9 cellular contexts compared by ENCODE assay signal in the genomic region with DNA sequence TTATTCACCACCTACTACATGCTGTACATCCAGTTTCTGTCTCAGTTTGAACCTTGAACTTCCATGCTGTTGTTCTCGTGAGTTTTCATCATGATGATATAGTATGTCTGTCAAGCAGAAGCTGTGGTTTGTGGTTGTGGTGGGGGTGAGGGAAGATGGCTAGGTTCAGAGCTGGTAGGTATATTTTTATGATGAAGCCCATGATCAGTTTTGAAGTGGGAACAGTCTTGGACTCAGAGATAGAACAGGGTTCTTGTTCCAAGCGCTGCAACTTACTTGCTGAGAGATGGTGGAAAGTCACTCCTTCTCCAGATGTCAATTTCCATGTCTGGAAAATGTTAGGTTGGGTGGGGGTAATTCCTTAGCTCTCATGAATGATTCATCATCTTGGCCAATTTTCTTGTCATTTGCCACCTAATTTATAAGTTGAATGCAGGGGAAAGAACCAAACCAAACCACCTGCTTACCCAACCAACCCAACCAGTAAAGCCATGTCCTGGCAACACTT. TPM values are rescaled to one million over a fixed set of nuclear protein-coding genes. Genes with fewer than 3 reads are reported as not detected.
DNase-seq lines count a peak whose midpoint lies in the region; ATAC-seq and TF ChIP-seq lines count a peak whose summit lies in the region.
"Had no signal": no experiment of that assay in that cellular context is flagged by ENCODE, and none has a peak within 500 bp of the region (broad histone marks: within the 10 kb centered on the region; RNA-seq: fewer than 3 reads in every experiment).

No MANE protein-coding gene starts in this region.

- POLR2A ChIA-PET in naive thymus-derived CD4-positive, alpha-beta T cell (lab: Charles Lee), result no interaction called here
- POLR2A ChIA-PET in RWPE1 (lab: Yijun Ruan, JAX; ENCODE audit: low non-redundant PET), result no interaction called here

- no peaks in the 10 kb centered on the region for H3K36me3 ChIP-seq in naive thymus-derived CD4-positive, alpha-beta T cell (ENCODE audit: control insufficient read depth in 2 of 3, insufficient read depth in 3 of 3, low read length in 3 of 3)

- H3K4me1 Mint-ChIP-seq in naive thymus-derived CD4-positive, alpha-beta T cell, result peaks cover 4 to 46% (median 16%) of the 10 kb centered on the region in 7 donors

- H3K36me3 Mint-ChIP-seq in naive thymus-derived CD4-positive, alpha-beta T cell, result peaks cover 0 to 2% (median 0%) of the 10 kb centered on the region in 5 donors

- CTCF ChIA-PET in naive thymus-derived CD4-positive, alpha-beta T cell (lab: Charles Lee), result no interaction called here
- CTCF ChIA-PET in RWPE1 (lab: Yijun Ruan, JAX), result no interaction called here

- peaks cover 0 to 3% (median 0%) of the 10 kb centered on the region in 11 donors for H3K9me3 Mint-ChIP-seq in naive thymus-derived CD4-positive, alpha-beta T cell

- TF ChIP-seq CTCF in RWPE1 (conservative IDR thresholded peaks at IDR 0.05; ENCODE audit: low read depth), result no peak

- intact Hi-C loops in naive thymus-derived CD4-positive, alpha-beta T cell (cut with micrococcal nuclease), result loop anchor here in 1 of 2 donors (1.0 kb wide), 1 partner anchor 14 kb away; no protein-coding TSS in a partner anchor

- no peaks in the 10 kb centered on the region for H3K9me3 ChIP-seq in naive thymus-derived CD4-positive, alpha-beta T cell (ENCODE audit: control insufficient read depth in 2 of 3, low read length in 3 of 3)

- no peak overlapping the region for H3K4me3 ChIP-seq in naive thymus-derived CD4-positive, alpha-beta T cell (ENCODE audit: low read length)

- H3K27me3 ChIP-seq in naive thymus-derived CD4-positive, alpha-beta T cell (ENCODE audit: control insufficient read depth in 2 of 2, insufficient read depth in 2 of 2, low read length in 2 of 2), result no peaks in the 10 kb centered on the region

- H3K27me3 Mint-ChIP-seq in naive thymus-derived CD4-positive, alpha-beta T cell, result peaks cover 0 to 8% (median 5%) of the 10 kb centered on the region in 5 donors

- no peaks in the 10 kb centered on the region for H3K4me1 ChIP-seq in naive thymus-derived CD4-positive, alpha-beta T cell (ENCODE audit: control insufficient read depth in 2 of 2, insufficient read depth in 2 of 2, low read length in 2 of 2)

- peak overlapping the region in 1 of 10 donors; percentile 67 for H3K4me3 Mint-ChIP-seq in naive thymus-derived CD4-positive, alpha-beta T cell

- H3K27ac Mint-ChIP-seq in naive thymus-derived CD4-positive, alpha-beta T cell, result peak overlapping the region in 2 of 9 donors; percentile 10 to 84

- no peak overlapping the region for H3K27ac ChIP-seq in naive thymus-derived CD4-positive, alpha-beta T cell (ENCODE audit: low read depth, low read length)
- H3K27ac ChIP-seq in RWPE1, result no peak overlapping the region

- ATAC-seq in GM18517 (IDR thresholded peaks at IDR 0.05; ENCODE audit: unreplicated experiment), result peak; percentile 47
- ATAC-seq in HG02763 (IDR thresholded peaks at IDR 0.05; ENCODE audit: unreplicated experiment), result peak; percentile 37
- ATAC-seq in naive thymus-derived CD4-positive, alpha-beta T cell, result peak; percentile 67
- ATAC-seq: HCT116 had no signal

- peak; percentile 80 for DNase-seq in SKM-1 treated with dmso at 0.1 percent for 144 hours (lab: John Stamatoyannopoulos, UW; ENCODE audit: unreplicated experiment)
- peak in 1 of 9 donors; percentile 49 for DNase-seq in naive thymus-derived CD4-positive, alpha-beta T cell
- DNase-seq in cortex of kidney (lab: John Stamatoyannopoulos, UW), result no peak
- DNase-seq in RWPE1 (ENCODE audit: low spot score), result no peak
- DNase-seq in COLO829 (ENCODE audit: low spot score), result no peak
- DNase-seq in hippocampal formation (lab: John Stamatoyannopoulos, UW), result no peak

RNA-seq across cellular contexts. Expression of a gene that starts 21.6 kb away (rescaled TPM):
- total RNA-seq in naive thymus-derived CD4-positive, alpha-beta T cell, result 10 to 100 TPM in 3 of 5 experiments, 1 to 10 TPM in 2; 5.8 to 95.1 (median 22.8) TPM
- polyA plus RNA-seq in naive thymus-derived CD4-positive, alpha-beta T cell, result 1 to 10 TPM; 1.5 to 3.6 TPM
